1 cellular context compared by ENCODE assay signal in the genomic region with DNA sequence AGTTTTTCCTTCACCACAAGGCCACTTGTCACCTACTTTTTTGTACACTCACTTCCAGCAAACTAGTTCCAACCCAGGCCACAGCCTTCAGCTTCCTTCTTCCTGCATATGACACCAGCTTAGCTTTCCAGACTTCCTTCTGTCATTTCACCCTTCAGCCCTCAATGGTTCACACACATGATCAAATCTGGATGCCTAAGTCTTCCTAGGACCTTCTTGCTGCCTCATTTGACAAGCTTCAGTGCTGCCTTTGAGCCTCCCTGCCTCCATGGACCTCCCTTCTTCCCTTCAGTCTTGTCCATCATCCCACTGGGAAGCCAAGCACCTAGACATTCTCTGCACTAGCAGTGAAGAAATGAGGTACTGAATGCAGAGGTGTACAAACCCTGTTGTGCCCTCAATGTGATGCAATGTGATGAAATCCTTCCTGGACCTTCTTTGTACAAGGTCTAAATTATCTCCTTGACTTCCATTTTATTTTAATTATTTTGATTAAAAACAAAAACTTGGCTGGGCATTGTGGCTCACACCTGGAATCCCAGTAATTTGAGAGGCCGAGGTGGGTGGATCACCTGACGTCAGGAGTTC.
A peak's percentile ranks its signal among the peaks of the same experiment; 100 is the strongest.
TF ChIP-seq lines count a peak whose summit lies in the region.

No MANE protein-coding gene starts in this region.

TF ChIP-seq in K562, 482 proteins besides CTCF, POLR2A, EP300 and RAD21 (continued from another document):
- TF ChIP-seq, protein P1, sequence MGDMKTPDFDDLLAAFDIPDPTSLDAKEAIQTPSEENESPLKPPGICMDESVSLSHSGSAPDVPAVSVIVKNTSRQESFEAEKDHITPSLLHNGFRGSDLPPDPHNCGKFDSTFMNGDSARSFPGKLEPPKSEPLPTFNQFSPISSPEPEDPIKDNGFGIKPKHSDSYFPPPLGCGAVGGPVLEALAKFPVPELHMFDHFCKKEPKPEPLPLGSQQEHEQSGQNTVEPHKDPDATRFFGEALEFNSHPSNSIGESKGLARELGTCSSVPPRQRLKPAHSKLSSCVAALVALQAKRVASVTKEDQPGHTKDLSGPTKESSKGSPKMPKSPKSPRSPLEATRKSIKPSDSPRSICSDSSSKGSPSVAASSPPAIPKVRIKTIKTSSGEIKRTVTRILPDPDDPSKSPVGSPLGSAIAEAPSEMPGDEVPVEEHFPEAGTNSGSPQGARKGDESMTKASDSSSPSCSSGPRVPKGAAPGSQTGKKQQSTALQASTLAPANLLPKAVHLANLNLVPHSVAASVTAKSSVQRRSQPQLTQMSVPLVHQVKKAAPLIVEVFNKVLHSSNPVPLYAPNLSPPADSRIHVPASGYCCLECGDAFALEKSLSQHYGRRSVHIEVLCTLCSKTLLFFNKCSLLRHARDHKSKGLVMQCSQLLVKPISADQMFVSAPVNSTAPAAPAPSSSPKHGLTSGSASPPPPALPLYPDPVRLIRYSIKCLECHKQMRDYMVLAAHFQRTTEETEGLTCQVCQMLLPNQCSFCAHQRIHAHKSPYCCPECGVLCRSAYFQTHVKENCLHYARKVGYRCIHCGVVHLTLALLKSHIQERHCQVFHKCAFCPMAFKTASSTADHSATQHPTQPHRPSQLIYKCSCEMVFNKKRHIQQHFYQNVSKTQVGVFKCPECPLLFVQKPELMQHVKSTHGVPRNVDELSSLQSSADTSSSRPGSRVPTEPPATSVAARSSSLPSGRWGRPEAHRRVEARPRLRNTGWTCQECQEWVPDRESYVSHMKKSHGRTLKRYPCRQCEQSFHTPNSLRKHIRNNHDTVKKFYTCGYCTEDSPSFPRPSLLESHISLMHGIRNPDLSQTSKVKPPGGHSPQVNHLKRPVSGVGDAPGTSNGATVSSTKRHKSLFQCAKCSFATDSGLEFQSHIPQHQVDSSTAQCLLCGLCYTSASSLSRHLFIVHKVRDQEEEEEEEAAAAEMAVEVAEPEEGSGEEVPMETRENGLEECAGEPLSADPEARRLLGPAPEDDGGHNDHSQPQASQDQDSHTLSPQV (IDR thresholded peaks at IDR 0.05) = 0 out of 2 replicates have a peak, but pooled peaks have one; percentile 35
- TF ChIP-seq, protein P2, sequence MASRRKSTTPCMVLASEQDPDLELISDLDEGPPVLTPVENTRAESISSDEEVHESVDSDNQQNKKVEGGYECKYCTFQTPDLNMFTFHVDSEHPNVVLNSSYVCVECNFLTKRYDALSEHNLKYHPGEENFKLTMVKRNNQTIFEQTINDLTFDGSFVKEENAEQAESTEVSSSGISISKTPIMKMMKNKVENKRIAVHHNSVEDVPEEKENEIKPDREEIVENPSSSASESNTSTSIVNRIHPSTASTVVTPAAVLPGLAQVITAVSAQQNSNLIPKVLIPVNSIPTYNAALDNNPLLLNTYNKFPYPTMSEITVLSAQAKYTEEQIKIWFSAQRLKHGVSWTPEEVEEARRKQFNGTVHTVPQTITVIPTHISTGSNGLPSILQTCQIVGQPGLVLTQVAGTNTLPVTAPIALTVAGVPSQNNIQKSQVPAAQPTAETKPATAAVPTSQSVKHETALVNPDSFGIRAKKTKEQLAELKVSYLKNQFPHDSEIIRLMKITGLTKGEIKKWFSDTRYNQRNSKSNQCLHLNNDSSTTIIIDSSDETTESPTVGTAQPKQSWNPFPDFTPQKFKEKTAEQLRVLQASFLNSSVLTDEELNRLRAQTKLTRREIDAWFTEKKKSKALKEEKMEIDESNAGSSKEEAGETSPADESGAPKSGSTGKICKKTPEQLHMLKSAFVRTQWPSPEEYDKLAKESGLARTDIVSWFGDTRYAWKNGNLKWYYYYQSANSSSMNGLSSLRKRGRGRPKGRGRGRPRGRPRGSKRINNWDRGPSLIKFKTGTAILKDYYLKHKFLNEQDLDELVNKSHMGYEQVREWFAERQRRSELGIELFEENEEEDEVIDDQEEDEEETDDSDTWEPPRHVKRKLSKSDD (conservative IDR thresholded peaks at IDR 0.05; ENCODE audit: low read length) = no peak
- TF ChIP-seq LEF1 (IDR thresholded peaks at IDR 0.05) (no peak), SOX6 (IDR thresholded peaks at IDR 0.05) (no peak), NR2C1 (IDR thresholded peaks at IDR 0.05) (no peak), NR2C1 (tag; IDR thresholded peaks at IDR 0.05) (peak; percentile 11; the same call in 1 of the 2 replicates), ZNF324 (CRISPR knock-in tag; IDR thresholded peaks at IDR 0.05) (no peak), RBM22 (IDR thresholded peaks at IDR 0.05; ENCODE audit: low read depth, low read length, poor library complexity, severe bottlenecking) (no peak), POLR2H (tag; IDR thresholded peaks at IDR 0.05; ENCODE audit: low read depth) (0 out of 2 replicates have a peak, but pooled peaks have one; percentile 28), RUNX1 (IDR thresholded peaks at IDR 0.05; ENCODE audit: low read depth) (no peak), HMG20A (CRISPR knock-in tag; conservative IDR thresholded peaks at IDR 0.05) (no peak), BACH1 (tag; IDR thresholded peaks at IDR 0.05) (no peak), TRIM28 (IDR thresholded peaks at IDR 0.05) (no peak), EHMT2 (IDR thresholded peaks at IDR 0.05) (no peak)
- TF ChIP-seq, protein P3, sequence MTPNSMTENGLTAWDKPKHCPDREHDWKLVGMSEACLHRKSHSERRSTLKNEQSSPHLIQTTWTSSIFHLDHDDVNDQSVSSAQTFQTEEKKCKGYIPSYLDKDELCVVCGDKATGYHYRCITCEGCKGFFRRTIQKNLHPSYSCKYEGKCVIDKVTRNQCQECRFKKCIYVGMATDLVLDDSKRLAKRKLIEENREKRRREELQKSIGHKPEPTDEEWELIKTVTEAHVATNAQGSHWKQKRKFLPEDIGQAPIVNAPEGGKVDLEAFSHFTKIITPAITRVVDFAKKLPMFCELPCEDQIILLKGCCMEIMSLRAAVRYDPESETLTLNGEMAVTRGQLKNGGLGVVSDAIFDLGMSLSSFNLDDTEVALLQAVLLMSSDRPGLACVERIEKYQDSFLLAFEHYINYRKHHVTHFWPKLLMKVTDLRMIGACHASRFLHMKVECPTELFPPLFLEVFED (CRISPR knock-in tag; conservative IDR thresholded peaks at IDR 0.05) = no peak
- TF ChIP-seq, protein P4, sequence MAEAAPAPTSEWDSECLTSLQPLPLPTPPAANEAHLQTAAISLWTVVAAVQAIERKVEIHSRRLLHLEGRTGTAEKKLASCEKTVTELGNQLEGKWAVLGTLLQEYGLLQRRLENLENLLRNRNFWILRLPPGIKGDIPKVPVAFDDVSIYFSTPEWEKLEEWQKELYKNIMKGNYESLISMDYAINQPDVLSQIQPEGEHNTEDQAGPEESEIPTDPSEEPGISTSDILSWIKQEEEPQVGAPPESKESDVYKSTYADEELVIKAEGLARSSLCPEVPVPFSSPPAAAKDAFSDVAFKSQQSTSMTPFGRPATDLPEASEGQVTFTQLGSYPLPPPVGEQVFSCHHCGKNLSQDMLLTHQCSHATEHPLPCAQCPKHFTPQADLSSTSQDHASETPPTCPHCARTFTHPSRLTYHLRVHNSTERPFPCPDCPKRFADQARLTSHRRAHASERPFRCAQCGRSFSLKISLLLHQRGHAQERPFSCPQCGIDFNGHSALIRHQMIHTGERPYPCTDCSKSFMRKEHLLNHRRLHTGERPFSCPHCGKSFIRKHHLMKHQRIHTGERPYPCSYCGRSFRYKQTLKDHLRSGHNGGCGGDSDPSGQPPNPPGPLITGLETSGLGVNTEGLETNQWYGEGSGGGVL (CRISPR knock-in tag; IDR thresholded peaks at IDR 0.05) = no peak
- TF ChIP-seq, protein P5, sequence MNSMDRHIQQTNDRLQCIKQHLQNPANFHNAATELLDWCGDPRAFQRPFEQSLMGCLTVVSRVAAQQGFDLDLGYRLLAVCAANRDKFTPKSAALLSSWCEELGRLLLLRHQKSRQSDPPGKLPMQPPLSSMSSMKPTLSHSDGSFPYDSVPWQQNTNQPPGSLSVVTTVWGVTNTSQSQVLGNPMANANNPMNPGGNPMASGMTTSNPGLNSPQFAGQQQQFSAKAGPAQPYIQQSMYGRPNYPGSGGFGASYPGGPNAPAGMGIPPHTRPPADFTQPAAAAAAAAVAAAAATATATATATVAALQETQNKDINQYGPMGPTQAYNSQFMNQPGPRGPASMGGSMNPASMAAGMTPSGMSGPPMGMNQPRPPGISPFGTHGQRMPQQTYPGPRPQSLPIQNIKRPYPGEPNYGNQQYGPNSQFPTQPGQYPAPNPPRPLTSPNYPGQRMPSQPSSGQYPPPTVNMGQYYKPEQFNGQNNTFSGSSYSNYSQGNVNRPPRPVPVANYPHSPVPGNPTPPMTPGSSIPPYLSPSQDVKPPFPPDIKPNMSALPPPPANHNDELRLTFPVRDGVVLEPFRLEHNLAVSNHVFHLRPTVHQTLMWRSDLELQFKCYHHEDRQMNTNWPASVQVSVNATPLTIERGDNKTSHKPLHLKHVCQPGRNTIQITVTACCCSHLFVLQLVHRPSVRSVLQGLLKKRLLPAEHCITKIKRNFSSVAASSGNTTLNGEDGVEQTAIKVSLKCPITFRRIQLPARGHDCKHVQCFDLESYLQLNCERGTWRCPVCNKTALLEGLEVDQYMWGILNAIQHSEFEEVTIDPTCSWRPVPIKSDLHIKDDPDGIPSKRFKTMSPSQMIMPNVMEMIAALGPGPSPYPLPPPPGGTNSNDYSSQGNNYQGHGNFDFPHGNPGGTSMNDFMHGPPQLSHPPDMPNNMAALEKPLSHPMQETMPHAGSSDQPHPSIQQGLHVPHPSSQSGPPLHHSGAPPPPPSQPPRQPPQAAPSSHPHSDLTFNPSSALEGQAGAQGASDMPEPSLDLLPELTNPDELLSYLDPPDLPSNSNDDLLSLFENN (IDR thresholded peaks at IDR 0.05; ENCODE audit: low read depth in 2 of 2, low read length in 2 of 2) = no peak
- TF ChIP-seq, protein P6, sequence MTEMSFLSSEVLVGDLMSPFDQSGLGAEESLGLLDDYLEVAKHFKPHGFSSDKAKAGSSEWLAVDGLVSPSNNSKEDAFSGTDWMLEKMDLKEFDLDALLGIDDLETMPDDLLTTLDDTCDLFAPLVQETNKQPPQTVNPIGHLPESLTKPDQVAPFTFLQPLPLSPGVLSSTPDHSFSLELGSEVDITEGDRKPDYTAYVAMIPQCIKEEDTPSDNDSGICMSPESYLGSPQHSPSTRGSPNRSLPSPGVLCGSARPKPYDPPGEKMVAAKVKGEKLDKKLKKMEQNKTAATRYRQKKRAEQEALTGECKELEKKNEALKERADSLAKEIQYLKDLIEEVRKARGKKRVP (CRISPR knock-in tag; IDR thresholded peaks at IDR 0.05) = 0 out of 2 replicates have a peak, but pooled peaks have one; percentile 67
- TF ChIP-seq, protein P7, sequence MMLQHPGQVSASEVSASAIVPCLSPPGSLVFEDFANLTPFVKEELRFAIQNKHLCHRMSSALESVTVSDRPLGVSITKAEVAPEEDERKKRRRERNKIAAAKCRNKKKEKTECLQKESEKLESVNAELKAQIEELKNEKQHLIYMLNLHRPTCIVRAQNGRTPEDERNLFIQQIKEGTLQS (IDR thresholded peaks at IDR 0.05) = peak; percentile 53; the same call in 1 of the 2 replicates
- TF ChIP-seq, protein P7 (CRISPR knock-in tag; conservative IDR thresholded peaks at IDR 0.05) = no peak
